In the genomic region with DNA sequence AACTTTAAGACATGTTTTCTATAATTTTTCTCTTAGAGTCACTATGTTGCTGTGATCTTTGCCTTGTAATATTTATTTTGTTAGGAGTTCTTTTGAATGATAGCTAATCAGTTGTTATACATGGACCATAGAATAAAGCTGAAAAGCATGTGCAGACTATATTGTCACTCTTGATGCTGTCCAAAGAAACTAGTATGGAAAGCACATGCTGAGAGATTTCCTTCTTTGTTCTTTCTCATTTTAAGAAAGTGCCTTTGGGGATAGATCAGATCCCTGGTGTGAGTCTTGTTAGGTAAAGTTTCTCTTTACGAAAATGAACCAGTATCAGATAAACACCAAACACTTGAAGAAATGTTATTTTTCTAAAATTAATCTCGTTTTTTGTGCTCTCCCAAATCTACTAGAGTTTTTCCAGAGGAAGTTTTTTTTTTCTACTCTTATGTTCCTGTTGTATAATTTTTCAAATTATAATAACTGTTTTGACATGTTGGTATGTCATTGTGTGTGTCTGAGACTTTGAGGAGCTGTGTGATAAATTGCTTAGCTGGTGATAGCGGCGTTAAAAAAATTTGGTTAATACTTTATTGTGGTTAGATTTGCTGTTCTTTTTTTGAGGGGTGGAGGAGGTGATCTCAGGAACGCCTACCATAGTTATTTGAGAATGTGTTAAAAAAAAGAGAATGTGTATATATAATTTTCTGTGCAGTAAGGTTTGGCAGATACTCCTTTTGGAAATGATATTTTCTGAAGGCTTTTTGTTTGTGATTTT, we compare ENCODE assay signal across 1 cellular context.
TF ChIP-seq lines count a peak whose summit lies in the region.

No MANE protein-coding gene starts in this region.

TF ChIP-seq in WTC11, 78 proteins besides CTCF, POLR2A, EP300 and RAD21 (continued from another document):
- TF ChIP-seq, protein P1, sequence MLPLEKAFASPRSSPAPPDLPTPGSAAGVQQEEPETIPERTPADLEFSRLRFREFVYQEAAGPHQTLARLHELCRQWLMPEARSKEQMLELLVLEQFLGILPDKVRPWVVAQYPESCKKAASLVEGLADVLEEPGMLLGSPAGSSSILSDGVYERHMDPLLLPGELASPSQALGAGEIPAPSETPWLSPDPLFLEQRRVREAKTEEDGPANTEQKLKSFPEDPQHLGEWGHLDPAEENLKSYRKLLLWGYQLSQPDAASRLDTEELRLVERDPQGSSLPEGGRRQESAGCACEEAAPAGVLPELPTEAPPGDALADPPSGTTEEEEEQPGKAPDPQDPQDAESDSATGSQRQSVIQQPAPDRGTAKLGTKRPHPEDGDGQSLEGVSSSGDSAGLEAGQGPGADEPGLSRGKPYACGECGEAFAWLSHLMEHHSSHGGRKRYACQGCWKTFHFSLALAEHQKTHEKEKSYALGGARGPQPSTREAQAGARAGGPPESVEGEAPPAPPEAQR (CRISPR knock-in tag; IDR thresholded peaks at IDR 0.05): no peak
- no peak for TF ChIP-seq E2F1 (CRISPR knock-in tag; IDR thresholded peaks at IDR 0.05)
